ENCODE assay signal across 8 cellular contexts in the genomic region with DNA sequence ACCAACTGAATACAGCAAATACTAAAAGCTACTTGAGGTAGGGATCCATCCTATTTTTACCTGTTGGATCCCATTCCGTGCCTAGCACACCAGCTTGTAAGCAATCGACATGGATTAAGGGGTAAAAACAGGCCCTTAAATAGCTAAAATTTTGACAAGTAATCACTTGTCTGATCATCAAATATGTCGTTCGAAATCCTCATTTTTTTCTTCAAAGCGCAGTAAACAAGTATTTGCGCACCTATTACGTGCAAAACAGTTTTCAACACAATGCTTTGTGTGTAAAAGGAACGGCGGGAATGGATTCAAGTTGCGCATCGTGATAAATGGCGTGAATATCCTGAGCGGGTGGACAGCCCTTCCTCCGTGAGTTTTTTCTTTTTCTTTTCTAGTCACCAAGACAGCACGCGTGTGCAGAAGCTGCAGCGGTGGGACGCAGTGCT. TPM values are rescaled to one million over a fixed set of nuclear protein-coding genes. Genes with fewer than 3 reads are reported as not detected.
DNase-seq lines count a peak whose midpoint lies in the region; ATAC-seq and TF ChIP-seq lines count a peak whose summit lies in the region.

No MANE protein-coding gene starts in this region.

- ATAC-seq in natural killer cell treated with Interleukin-12 subunit alpha and Interleukin-12 subunit beta and Interleukin-15 and Interleukin-18, amount 100 ng/mL, for 72 hours: no peak

- H4K20me1 ChIP-seq in BLaER1 (peaks cover 22% of the 10 kb centered on the region), KMS-11 (ENCODE audit: insufficient read depth) (no peaks in the 10 kb centered on the region)

- no peak for TF ChIP-seq CTCF in KMS-11 (conservative IDR thresholded peaks at IDR 0.05; ENCODE audit: low read depth, low read length)

- H3K4me3 Mint-ChIP-seq in natural killer cell treated with Interleukin-12 subunit alpha and Interleukin-12 subunit beta and Interleukin-15 and Interleukin-18, amount 100 ng/mL, for 72 hours: peak overlapping the region; percentile 92

- H3K27me3 ChIP-seq in BLaER1 (peaks cover 23% of the 10 kb centered on the region), KMS-11 (ENCODE audit: insufficient read depth, low read depth) (no peaks in the 10 kb centered on the region)

- H3K9ac ChIP-seq in BLaER1 (peak overlapping the region; percentile 81), KMS-11 (peak overlapping the region; percentile 87; the same call in 1 of the 2 replicates)

- peak overlapping the region; percentile 75 for H2AFZ ChIP-seq in KMS-11 (ENCODE audit: low read depth)

- peaks cover 6% of the 10 kb centered on the region for H3K36me3 Mint-ChIP-seq in natural killer cell treated with Interleukin-12 subunit alpha and Interleukin-12 subunit beta and Interleukin-15 and Interleukin-18, amount 100 ng/mL, for 72 hours

- peaks cover 19% of the 10 kb centered on the region for H3K4me1 ChIP-seq in BLaER1
- H3K4me1 ChIP-seq in KMS-11 (ENCODE audit: low read depth, poor library complexity, severe bottlenecking): no peaks in the 10 kb centered on the region

- DNase-seq in natural killer cell treated with Interleukin-12 subunit alpha and Interleukin-12 subunit beta and Interleukin-15 and Interleukin-18, amount 100 ng/mL, for 72 hours (ENCODE audit: low spot score): no peak
- DNase-seq in stimulated activated CD4-positive, alpha-beta T cell treated with anti-CD3 and anti-CD28 coated beads, Interleukin-4, amount 100 ng/mL, for 24 hours: no peak
- DNase-seq in SKM-1 treated with dmso at 0.1 percent for 144 hours (lab: John Stamatoyannopoulos, UW; ENCODE audit: unreplicated experiment): no peak
- DNase-seq in NCI-H226: no peak
- DNase-seq in HK-2 (ENCODE audit: unreplicated experiment): no peak

- H3K36me3 ChIP-seq in BLaER1 (no peaks in the 10 kb centered on the region), KMS-11 (ENCODE audit: insufficient read depth) (no peaks in the 10 kb centered on the region)

- H3K4me1 Mint-ChIP-seq in natural killer cell treated with Interleukin-12 subunit alpha and Interleukin-12 subunit beta and Interleukin-15 and Interleukin-18, amount 100 ng/mL, for 72 hours (ENCODE audit: low read depth in 2 of 2): peaks cover 29 to 42% of the 10 kb centered on the region in 2 donors

- 0 out of 2 replicates have a peak, but pooled peaks cover 3% of the 10 kb centered on the region for H3K79me2 ChIP-seq in KMS-11 (ENCODE audit: insufficient read depth, low read depth)

- peak overlapping the region; percentile 85 for H3K4me3 ChIP-seq in BLaER1
- peak overlapping the region; percentile 82 for H3K4me3 ChIP-seq in KMS-11 (IDR thresholded peaks at IDR 0.05; ENCODE audit: insufficient read depth, low read depth, low read length)

- H3K27me3 Mint-ChIP-seq in natural killer cell treated with Interleukin-12 subunit alpha and Interleukin-12 subunit beta and Interleukin-15 and Interleukin-18, amount 100 ng/mL, for 72 hours: peaks cover 22 to 43% of the 10 kb centered on the region in 2 donors

- no peaks in the 10 kb centered on the region for H3K9me3 ChIP-seq in BLaER1

- peak overlapping the region; percentile 72 to 94 for H3K27ac Mint-ChIP-seq in natural killer cell treated with Interleukin-12 subunit alpha and Interleukin-12 subunit beta and Interleukin-15 and Interleukin-18, amount 100 ng/mL, for 72 hours

- peak overlapping the region; percentile 90 for H3K4me2 ChIP-seq in BLaER1
- H3K4me2 ChIP-seq in KMS-11: peak overlapping the region; percentile 71

- peak overlapping the region; percentile 81; the same call in 1 of the 2 replicates for H3K27ac ChIP-seq in BLaER1
- peak overlapping the region; percentile 82 for H3K27ac ChIP-seq in KMS-11
- H3K27ac ChIP-seq in cingulate gyrus (ENCODE audit: low read depth, low read length): peak overlapping the region; percentile 90

- no peaks in the 10 kb centered on the region for H3K9me3 Mint-ChIP-seq in natural killer cell treated with Interleukin-12 subunit alpha and Interleukin-12 subunit beta and Interleukin-15 and Interleukin-18, amount 100 ng/mL, for 72 hours

RNA-seq across cellular contexts. Expression of gene ACVR2A, which starts 1.4 kb away (rescaled TPM):
- total RNA-seq in natural killer cell treated with Interleukin-12 subunit alpha and Interleukin-12 subunit beta and Interleukin-15 and Interleukin-18, amount 100 ng/mL, for 72 hours: 1 to 10 TPM; 1.1 to 3.5 TPM
